8 cellular contexts compared by ENCODE assay signal in genomic region chr1:220876511-220877347, GRCh38. TPM values are rescaled to one million over a fixed set of nuclear protein-coding genes. Genes with fewer than 3 reads are reported as not detected.
DNase-seq lines count a peak whose midpoint lies in the region; ATAC-seq and TF ChIP-seq lines count a peak whose summit lies in the region.

No MANE protein-coding gene starts in this region.

- H3K79me2 ChIP-seq in fibroblast of lung (ENCODE audit: control insufficient read depth, insufficient read depth, low read length): peaks cover 20% of the 10 kb centered on the region

- peak overlapping the region; percentile 47 for H3K4me3 Mint-ChIP-seq in natural killer cell

- no peaks in the 10 kb centered on the region for H3K27me3 ChIP-seq in Peyer's patch
- no peaks in the 10 kb centered on the region for H3K27me3 ChIP-seq in fibroblast of lung (ENCODE audit: control insufficient read depth, insufficient read depth, low read length)

- no peaks in the 10 kb centered on the region for H3K36me3 Mint-ChIP-seq in natural killer cell

- peaks cover 0 to 8% (median 2%) of the 10 kb centered on the region in 4 donors for H3K4me1 ChIP-seq in Peyer's patch
- H3K4me1 ChIP-seq in fibroblast of lung (ENCODE audit: control insufficient read depth, extremely low read depth, insufficient read depth, low read length): peaks cover 5% of the 10 kb centered on the region

- no peak for TF ChIP-seq CTCF in Peyer's patch (IDR thresholded peaks at IDR 0.05)
- no peak for TF ChIP-seq CTCF in fibroblast of lung (conservative IDR thresholded peaks at IDR 0.05 in 1 of 2, IDR thresholded peaks at IDR 0.05 in 1 of 2; ENCODE audit: low read depth in 1 of 2, low read length in 2 of 2)
- TF ChIP-seq CTCF in natural killer cell (IDR thresholded peaks at IDR 0.05): no peak

- no peak for TF ChIP-seq POLR2A in Peyer's patch (IDR thresholded peaks at IDR 0.05)

- H3K9me3 Mint-ChIP-seq in natural killer cell: no peaks in the 10 kb centered on the region

- H3K9ac ChIP-seq in fibroblast of lung (ENCODE audit: insufficient read depth, low read length): no peak overlapping the region

- peak overlapping the region; percentile 25 to 76 (median 36) for H3K4me3 ChIP-seq in Peyer's patch
- no peak overlapping the region for H3K4me3 ChIP-seq in fibroblast of lung (replicated peaks in 1 of 4; ENCODE audit: control extremely low read depth in 1 of 4, insufficient read depth in 1 of 4, low read depth in 3 of 4, low read length in 4 of 4)

- ATAC-seq in natural killer cell (no peak), GM19395 (IDR thresholded peaks at IDR 0.05; ENCODE audit: unreplicated experiment) (no peak), HG02884 (IDR thresholded peaks at IDR 0.05; ENCODE audit: unreplicated experiment) (no peak)

- peak overlapping the region; percentile 77 to 96 (median 84) for H3K27ac ChIP-seq in Peyer's patch
- no peak overlapping the region for H3K27ac ChIP-seq in fibroblast of lung (ENCODE audit: insufficient read depth, low read length)

- H3K9me3 ChIP-seq in Peyer's patch (no peaks in the 10 kb centered on the region), fibroblast of lung (ENCODE audit: control insufficient read depth, insufficient read depth, low read depth, low read length) (no peaks in the 10 kb centered on the region)

- H3K4me1 Mint-ChIP-seq in natural killer cell: peaks cover 28 to 34% of the 10 kb centered on the region in 2 donors

- H3K27me3 Mint-ChIP-seq in natural killer cell (ENCODE audit: low read depth in 2 of 2): peaks cover 62 to 77% of the 10 kb centered on the region in 2 donors

- intact Hi-C loops in natural killer cell (cut with micrococcal nuclease): loop anchor here (10.0 kb wide), 1 partner anchor 1578 kb away; no protein-coding TSS in a partner anchor

- H3K4me2 ChIP-seq in fibroblast of lung (ENCODE audit: extremely low read depth, insufficient read depth, low read length): no peak overlapping the region

- no peaks in the 10 kb centered on the region for H4K20me1 ChIP-seq in fibroblast of lung (ENCODE audit: control insufficient read depth, extremely low read depth, insufficient read depth, low read length)

- H3K36me3 ChIP-seq in Peyer's patch (no peaks in the 10 kb centered on the region), fibroblast of lung (ENCODE audit: control insufficient read depth, insufficient read depth, low read length) (no peaks in the 10 kb centered on the region)

- DNase-seq in AML-193 (lab: John Stamatoyannopoulos, UW) (peak; percentile 29 to 51), Peyer's patch (peak in 1 of 3 donors; percentile 46), fibroblast of lung (ENCODE audit: low read depth in 2 of 2) (peak; percentile 29 to 32), natural killer cell (no peak)
- no peak for DNase-seq in activated naive CD4-positive, alpha-beta T cell treated with anti-CD3 and anti-CD28 coated beads, Interleukin-2, amount 50 U/mL, for 16 hours
- DNase-seq in activated naive CD4-positive, alpha-beta T cell (lab: John Stamatoyannopoulos, UW): no peak

- no peak overlapping the region for H2AFZ ChIP-seq in fibroblast of lung (ENCODE audit: low read length)

- H3K27ac Mint-ChIP-seq in natural killer cell: no peak overlapping the region

RNA-seq across cellular contexts. Expression of gene HLX, which starts 2.5 kb away (rescaled TPM):
- total RNA-seq in Peyer's patch (10 to 100 TPM in 1 of 4 donors, 1 to 10 TPM in 3; 4.0 to 18.2 (median 8.4) TPM), fibroblast of lung (22.3 and 25.2 TPM in 2 replicates), natural killer cell (10 to 100 TPM in 1 of 3 donors, 1 to 10 TPM in 1, under 1 TPM in 1; 0.93 to 19.3 (median 1.0) TPM)
- 5.4 and 8.2 TPM in 2 replicates for polyA plus RNA-seq in fibroblast of lung
- 11.6 and 14.7 TPM in 2 replicates for polyA plus RNA-seq in fibroblast of lung (2012)
- polyA minus RNA-seq in fibroblast of lung (ENCODE audit: low replicate concordance): 8.4 and 12.3 TPM in 2 replicates

Comparison
In these comparisons a context has a peak if more than half of its experiments do, and no peak if none do; other contexts are left out.
1. DNase-seq: peak in AML-193 (2 of 2) and fibroblast of lung (2 of 2); none in natural killer cell (single experiment), activated naive CD4-positive, alpha-beta T cell treated with anti-CD3 and anti-CD28 coated beads, Interleukin-2, amount 50 U/mL, for 16 hours (single experiment) and activated naive CD4-positive, alpha-beta T cell (0 of 4).
2. H3K4me3 ChIP-seq: peak in Peyer's patch (4 of 4); none in fibroblast of lung (0 of 4).